Comparison of ENCODE assay signal across 24 cellular contexts in the genomic region with DNA sequence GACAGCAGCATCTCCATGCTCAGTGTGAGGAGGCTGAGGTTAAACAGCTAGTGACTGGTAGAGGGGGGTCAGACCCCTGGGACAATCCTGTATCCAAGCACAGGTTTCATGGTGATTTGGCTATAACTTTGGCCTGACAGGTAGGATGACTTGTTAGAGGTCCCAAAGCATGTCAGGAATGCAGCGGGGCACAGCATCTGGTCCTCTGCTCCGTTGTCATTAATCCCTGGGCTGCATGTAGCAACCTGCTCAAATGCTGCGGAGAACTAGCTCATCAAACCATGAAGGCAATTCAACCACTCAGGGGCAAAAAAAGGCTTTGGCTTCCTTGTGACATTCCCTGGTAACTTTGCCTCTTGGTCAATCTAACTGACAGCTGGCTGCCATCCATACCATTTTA. TPM values are rescaled to one million over a fixed set of nuclear protein-coding genes. Genes with fewer than 3 reads are reported as not detected.
DNase-seq lines count a peak whose midpoint lies in the region; ATAC-seq, FAIRE-seq and TF ChIP-seq lines count a peak whose summit lies in the region.
"Had no signal": no experiment of that assay in that cellular context is flagged by ENCODE, and none has a peak within 500 bp of the region (broad histone marks: within the 10 kb centered on the region; RNA-seq: fewer than 3 reads in every experiment).

No MANE protein-coding gene starts in this region.

- H2AK5ac ChIP-seq in H1 (ENCODE audit: low read depth, low read length), result no peak overlapping the region

- H3K27ac ChIP-seq in H1 (ENCODE audit: low read depth, low read length) (no peak overlapping the region), keratinocyte (ENCODE audit: control insufficient read depth, insufficient read depth, low read length) (no peak overlapping the region)
- H3K27ac ChIP-seq: BLaER1 had no signal

- no peak for ATAC-seq in HG03139 (IDR thresholded peaks at IDR 0.05; ENCODE audit: unreplicated experiment)

- no peaks in the 10 kb centered on the region for H3K9me3 ChIP-seq in H1 (ENCODE audit: insufficient read depth in 2 of 2, low read depth in 1 of 2, low read length in 1 of 2)
- no peaks in the 10 kb centered on the region for H3K9me3 ChIP-seq in keratinocyte (ENCODE audit: control insufficient read depth, low read depth, low read length)
- H3K9me3 ChIP-seq: BLaER1 had no signal

- H3K27me3 ChIP-seq in H1 (replicated peaks in 1 of 4; ENCODE audit: control insufficient read depth in 3 of 4, extremely low read depth in 1 of 4, insufficient read depth in 3 of 4, low read length in 3 of 4) (no peaks in the 10 kb centered on the region), keratinocyte (ENCODE audit: control insufficient read depth, extremely low read depth, insufficient read depth, low read length) (no peaks in the 10 kb centered on the region)
- H3K27me3 ChIP-seq: BLaER1 had no signal

- no peak overlapping the region for H3K56ac ChIP-seq in H1 (replicated peaks; ENCODE audit: insufficient read length, low read depth, low read length)

- no peak overlapping the region for H2BK15ac ChIP-seq in H1 (ENCODE audit: low read length)

- no peak for TF ChIP-seq RAD21 in H1 (IDR thresholded peaks at IDR 0.05 in 1 of 2, conservative IDR thresholded peaks at IDR 0.05 in 1 of 2; ENCODE audit: low read depth in 2 of 2, low read length in 2 of 2)

- CTCF ChIA-PET in H1 (lab: Charles Lee; ENCODE audit: partially characterized antibody), result interaction anchor here (0.7 to 0.8 kb wide), 3 partner anchors 34 to 85 kb away, joined by 3 read pairs; no protein-coding TSS in a partner anchor

- dilution Hi-C loops in keratinocyte (cut with MboI; ENCODE audit: extremely low pct_ligation_motif_present, low sequenced_read_pairs), result no loop called here

- H4K5ac ChIP-seq in H1 (ENCODE audit: insufficient read length, low read depth, low read length), result no peak overlapping the region

- no peak overlapping the region for H2BK20ac ChIP-seq in H1 (ENCODE audit: low read length)

- H3K9ac ChIP-seq in H1 (replicated peaks in 1 of 4; ENCODE audit: extremely low read depth in 1 of 4, low read depth in 3 of 4, low read length in 3 of 4), result no peak overlapping the region
- no peak overlapping the region for H3K9ac ChIP-seq in keratinocyte (ENCODE audit: control insufficient read depth, extremely low read depth, insufficient read depth, low read length)
- H3K9ac ChIP-seq: BLaER1 had no signal

- DNase-seq in DMS79 treated with DMSO at 0.1 percent for 48 hours (lab: John Stamatoyannopoulos, UW) (peak; percentile 49), NCI-H2171 (lab: John Stamatoyannopoulos, UW) (peak; percentile 25), H1 (ENCODE audit: low read depth in 1 of 2, low spot score in 2 of 2) (no peak), keratinocyte (ENCODE audit: low read depth, low spot score) (peak; percentile 11), GM12891 (ENCODE audit: insufficient read length, low spot score) (no peak), KBM-7 (no peak)
- DNase-seq: CD4-positive, alpha-beta memory T cell; GDM1; MM.1S; NCI-H1048; NCI-H1417 treated with DMSO at 0.1 percent for 48 hours; NCI-H2029; NCI-H446 treated with DMSO at 0.1 percent for 48 hours; NCI-H526 treated with DMSO at 0.1 percent for 48 hours; OCI-M1; Right ventricle myocardium superior had no signal

- POLR2A ChIA-PET in H1 (lab: Charles Lee; ENCODE audit: partially characterized antibody), result no interaction called here

- H3K79me1 ChIP-seq in H1 (ENCODE audit: low read depth, low read length), result no peaks in the 10 kb centered on the region

- 79% methylated on average over 3 of the region's 3 CpGs; no CpG with 5 or more reads in 1 of the 2 experiments for WGBS in H1 (ENCODE audit: extremely low coverage in 1 of 2, insufficient coverage in 1 of 2, insufficient read length in 1 of 2, insufficient replicate concordance in 2 of 2, low coverage in 1 of 2, low lambda C conversion rate in 2 of 2, missing lambda C conversion rate in 1 of 2), 2 experiments

- H3K4me1 ChIP-seq in H1 (replicated peaks in 1 of 4; ENCODE audit: control insufficient read depth in 3 of 4, insufficient read depth in 4 of 4, low read length in 3 of 4) (no peaks in the 10 kb centered on the region), keratinocyte (ENCODE audit: control insufficient read depth, extremely low read depth, insufficient read depth, low read length) (peaks cover 5% of the 10 kb centered on the region)

- H2BK120ac ChIP-seq in H1 (replicated peaks; ENCODE audit: low read depth, low read length), result no peak overlapping the region

- H3K18ac ChIP-seq in H1 (ENCODE audit: extremely low read depth, low read length), result no peak overlapping the region

- TF ChIP-seq EP300 in H1 (IDR thresholded peaks at IDR 0.05; ENCODE audit: borderline replicate concordance in 1 of 2, low read depth in 2 of 2, low read length in 2 of 2), result no peak

- no peak overlapping the region for H3K4me3 ChIP-seq in H1 (ENCODE audit: extremely low read depth in 1 of 4, insufficient read depth in 2 of 4, low read depth in 3 of 4, low read length in 4 of 4)
- no peak overlapping the region for H3K4me3 ChIP-seq in keratinocyte (ENCODE audit: control insufficient read depth in 2 of 3, extremely low read depth in 1 of 3, insufficient read depth in 2 of 3, low read depth in 1 of 3, low read length in 3 of 3)
- H3K4me3 ChIP-seq: BLaER1 had no signal

- no peak for TF ChIP-seq POLR2A in H1 (IDR thresholded peaks at IDR 0.05; ENCODE audit: control extremely low read depth in 1 of 2, low read depth in 2 of 2, low read length in 2 of 2)
- TF ChIP-seq POLR2A in GM12891 (IDR thresholded peaks at IDR 0.05; ENCODE audit: low read depth, low read length), result no peak

- H4K8ac ChIP-seq in H1 (ENCODE audit: extremely low read depth, insufficient read depth, low read length), result no peak overlapping the region

- TF ChIP-seq CTCF in H1 (IDR thresholded peaks at IDR 0.05; ENCODE audit: control extremely low read depth in 1 of 3, insufficient read depth in 1 of 3, low read depth in 1 of 3, low read length in 3 of 3) (no peak), keratinocyte (optimal IDR thresholded peaks at IDR 0.05 in 1 of 3, IDR thresholded peaks at IDR 0.05 in 1 of 3, conservative IDR thresholded peaks at IDR 0.05 in 1 of 3; ENCODE audit: extremely low read depth in 1 of 3, insufficient read depth in 2 of 3, low read length in 3 of 3) (no peak)

- H2BK12ac ChIP-seq in H1 (ENCODE audit: low read depth, low read length), result no peak overlapping the region

- no peak overlapping the region for H2AFZ ChIP-seq in H1 (ENCODE audit: low read length)
- no peak overlapping the region for H2AFZ ChIP-seq in keratinocyte (ENCODE audit: control insufficient read depth, low read length)

- no peak overlapping the region for H3K4ac ChIP-seq in H1 (replicated peaks; ENCODE audit: insufficient read length, low read depth, low read length)

- no peak overlapping the region for H2BK5ac ChIP-seq in H1 (ENCODE audit: low read depth, low read length)

- in situ Hi-C loops in KBM-7 (cut with MboI; ENCODE audit: low pct_unique_long_range_greater_than_20kb, low sequenced_read_pairs), result no loop called here

- H4K20me1 ChIP-seq in H1 (replicated peaks in 1 of 2; ENCODE audit: control insufficient read depth in 1 of 2, insufficient read depth in 2 of 2, low read length in 2 of 2) (no peaks in the 10 kb centered on the region), keratinocyte (ENCODE audit: control insufficient read depth, extremely low read depth, insufficient read depth, low read length) (no peaks in the 10 kb centered on the region)
- H4K20me1 ChIP-seq: BLaER1 had no signal

- H3K4me2 ChIP-seq in H1 (ENCODE audit: insufficient read depth in 1 of 2, low read depth in 2 of 2, low read length in 2 of 2) (0 out of 4 replicates have a peak overlapping the region, but pooled peaks of 1 of the 2 experiments have one; percentile 11), keratinocyte (ENCODE audit: control insufficient read depth, extremely low read depth, insufficient read depth, low read depth, low read length) (no peak overlapping the region)
- H3K4me2 ChIP-seq: BLaER1 had no signal

- H3K36me3 ChIP-seq in H1 (ENCODE audit: control insufficient read depth in 2 of 4, insufficient read depth in 4 of 4, low read length in 3 of 4) (no peaks in the 10 kb centered on the region), keratinocyte (ENCODE audit: control insufficient read depth in 2 of 2, extremely low read depth in 1 of 2, insufficient read depth in 2 of 2, low read length in 2 of 2) (no peaks in the 10 kb centered on the region)
- H3K36me3 ChIP-seq: BLaER1 had no signal

- no peak for FAIRE-seq in H1 (lab: Jason Lieb, UNC)
- peak; percentile 72 for FAIRE-seq in keratinocyte (lab: Jason Lieb, UNC)
- FAIRE-seq in GM12891 (lab: Jason Lieb, UNC), result no peak
- FAIRE-seq: GM19239, H54, RCC 7860 had no signal

- no peak overlapping the region for H4K91ac ChIP-seq in H1 (replicated peaks; ENCODE audit: insufficient read length, low read length)

- no peaks in the 10 kb centered on the region for H3K79me2 ChIP-seq in H1 (ENCODE audit: control insufficient read depth in 1 of 2, insufficient read depth in 2 of 2, low read length in 2 of 2)
- H3K79me2 ChIP-seq in keratinocyte (ENCODE audit: control insufficient read depth, insufficient read depth, low read length), result no peaks in the 10 kb centered on the region

- H3K14ac ChIP-seq in H1 (ENCODE audit: insufficient read length), result no peak overlapping the region

- H3K23me2 ChIP-seq in H1 (ENCODE audit: low read depth, low read length), result no peaks in the 10 kb centered on the region

- no peaks in the 10 kb centered on the region for H3K9me1 ChIP-seq in keratinocyte (ENCODE audit: control insufficient read depth, extremely low read depth, insufficient read depth, low read length)

- H3K23ac ChIP-seq in H1 (ENCODE audit: insufficient read length), result no peak overlapping the region

RNA-seq across cellular contexts. Expression of gene WNT2, which starts 26.8 kb away (rescaled TPM):
- total RNA-seq in H1 (2021; fragmentation: NEBNext Ultra II Directional; extraction: Animal tissue kit (Norgen Biotek cat#: 25700)), result not detected in 2 replicates
- polyA plus RNA-seq in H1 (2011; rRNA removed), result not detected in 2 replicates
- polyA plus RNA-seq in H1 (2011; cell fraction: cytosol; rRNA removed), result not detected
- not detected for polyA plus RNA-seq in H1 (2011; cell fraction: nucleus; rRNA removed)
- 0.09 TPM in 1 of 4 replicates, not detected in the others for polyA plus RNA-seq in H1 (2012, experiment 1 of 2)
- not detected for polyA plus RNA-seq in H1 (2012, experiment 2 of 2)
- polyA plus RNA-seq in H1 (2013, experiment 1 of 2), result not detected
- 0.02 TPM for polyA plus RNA-seq in H1 (2013, experiment 2 of 2)
- not detected in 2 replicates for polyA minus RNA-seq in H1 (2011; rRNA and poly(A)+ RNA removed)
- polyA minus RNA-seq in H1 (2011; cell fraction: cytosol; rRNA and poly(A)+ RNA removed), result not detected
- polyA minus RNA-seq in H1 (2011; cell fraction: nucleus; rRNA and poly(A)+ RNA removed), result not detected
- polyA plus RNA-seq in keratinocyte, result not detected in 3 replicates
- polyA plus RNA-seq in keratinocyte (2011; ENCODE audit: low read depth), result not detected
- not detected in 2 replicates for polyA plus RNA-seq in keratinocyte (2011; cell fraction: cytosol; rRNA removed)
- not detected in 2 replicates for polyA plus RNA-seq in keratinocyte (2011; cell fraction: nucleus; rRNA removed)
- not detected in 2 replicates for polyA plus RNA-seq in keratinocyte (2012; ENCODE audit: low replicate concordance)
- not detected in 3 replicates for polyA minus RNA-seq in keratinocyte
- not detected for polyA minus RNA-seq in keratinocyte (2011; cell fraction: cytosol; rRNA and poly(A)+ RNA removed)
- polyA minus RNA-seq in keratinocyte (2011; cell fraction: nucleus; rRNA and poly(A)+ RNA removed), result not detected in 2 replicates
- 0.04 TPM for polyA plus RNA-seq in GM12891 (2012; ENCODE audit: low read depth, missing spikeins)
- total RNA-seq: A673; CD4-positive, alpha-beta memory T cell; Daoy; LHCN-M2; Right ventricle myocardium superior had no signal
- polyA plus RNA-seq: CD4-positive, alpha-beta memory T cell had no signal

Comparison
In these comparisons a context has a peak if more than half of its experiments do, and no peak if none do; other contexts are left out.
1. DNase-seq: peak in DMS79 treated with DMSO at 0.1 percent for 48 hours (single experiment), NCI-H2171 (single experiment) and keratinocyte (single experiment); none in H1 (0 of 2), GM12891 (single experiment) and KBM-7 (single experiment).